In genomic region chrX:44997282-44997813, GRCh38 we compare ENCODE assay signal across 15 cellular contexts.
DNase-seq lines count a peak whose midpoint lies in the region; ATAC-seq and TF ChIP-seq lines count a peak whose summit lies in the region.
"Had no signal": no experiment of that assay in that cellular context is flagged by ENCODE, and none has a peak within 500 bp of the region (broad histone marks: within the 10 kb centered on the region; RNA-seq: fewer than 3 reads in every experiment).

No MANE protein-coding gene starts in this region.

- H3K27me3 ChIP-seq in neutrophil = no peaks in the 10 kb centered on the region

- peaks cover 42% of the 10 kb centered on the region for H3K4me1 Mint-ChIP-seq in activated T-helper 1 cell treated with anti-CD3 and anti-CD28 coated beads, Interleukin-12 subunit alpha, Interleukin-12 subunit beta, Interleukin-2, Interleukin-4 antibody, amounts not matched to agents 30 ng/mL and 10 ng/mL and 1 ng/mL, durations not matched to agents 14 hours and 24 hours and 36 hours (ENCODE audit: low read depth)

- no peaks in the 10 kb centered on the region for H3K27me3 Mint-ChIP-seq in activated T-helper 1 cell treated with anti-CD3 and anti-CD28 coated beads, Interleukin-12 subunit alpha, Interleukin-12 subunit beta, Interleukin-2, Interleukin-4 antibody, amounts not matched to agents 30 ng/mL and 10 ng/mL and 1 ng/mL, durations not matched to agents 14 hours and 24 hours and 36 hours (ENCODE audit: insufficient read depth)

- TF ChIP-seq CTCF in neutrophil (IDR thresholded peaks at IDR 0.05) = no peak

- no peak overlapping the region for H3K4me3 ChIP-seq in neutrophil (ENCODE audit: low read depth in 1 of 2, low read length in 1 of 2)
- H3K4me3 ChIP-seq: SK-N-MC had no signal

- H3K36me3 Mint-ChIP-seq in activated T-helper 1 cell treated with anti-CD3 and anti-CD28 coated beads, Interleukin-12 subunit alpha, Interleukin-12 subunit beta, Interleukin-2, Interleukin-4 antibody, amounts not matched to agents 30 ng/mL and 10 ng/mL and 1 ng/mL, durations not matched to agents 14 hours and 24 hours and 36 hours (ENCODE audit: low read depth) = peaks cover 22% of the 10 kb centered on the region

- intact Hi-C loops in activated T-helper 1 cell treated with anti-CD3 and anti-CD28 coated beads, Interleukin-12 subunit alpha, Interleukin-12 subunit beta, Interleukin-2, Interleukin-4 antibody, amounts not matched to agents 30 ng/mL and 10 ng/mL and 1 ng/mL, durations not matched to agents 14 hours and 24 hours and 36 hours (cut with micrococcal nuclease) = loop anchor here (5.0 kb wide), 2 partner anchors 70 to 125 kb away; partner anchors contain the start of gene KDM6A

- ATAC-seq in GM18867 (IDR thresholded peaks at IDR 0.05; ENCODE audit: unreplicated experiment) = peak; percentile 18
- no peak for ATAC-seq in HG03521 (IDR thresholded peaks at IDR 0.05; ENCODE audit: unreplicated experiment)

- peaks cover 26 to 28% of the 10 kb centered on the region in 2 experiments for H3K4me1 ChIP-seq in neutrophil (ENCODE audit: control insufficient read depth in 1 of 2, insufficient read depth in 1 of 2, low read depth in 1 of 2, low read length in 1 of 2)

- peak overlapping the region; percentile 57 for H3K4me3 Mint-ChIP-seq in activated T-helper 1 cell treated with anti-CD3 and anti-CD28 coated beads, Interleukin-12 subunit alpha, Interleukin-12 subunit beta, Interleukin-2, Interleukin-4 antibody, amounts not matched to agents 30 ng/mL and 10 ng/mL and 1 ng/mL, durations not matched to agents 14 hours and 24 hours and 36 hours
- H3K4me3 Mint-ChIP-seq: H9 had no signal

- peak overlapping the region; percentile 86 for H3K27ac Mint-ChIP-seq in activated T-helper 1 cell treated with anti-CD3 and anti-CD28 coated beads, Interleukin-12 subunit alpha, Interleukin-12 subunit beta, Interleukin-2, Interleukin-4 antibody, amounts not matched to agents 30 ng/mL and 10 ng/mL and 1 ng/mL, durations not matched to agents 14 hours and 24 hours and 36 hours

- no peaks in the 10 kb centered on the region for H3K36me3 ChIP-seq in neutrophil

- H3K27ac ChIP-seq in neutrophil = peak overlapping the region; percentile 36

- H3K9me3 Mint-ChIP-seq in activated T-helper 1 cell treated with anti-CD3 and anti-CD28 coated beads, Interleukin-12 subunit alpha, Interleukin-12 subunit beta, Interleukin-2, Interleukin-4 antibody, amounts not matched to agents 30 ng/mL and 10 ng/mL and 1 ng/mL, durations not matched to agents 14 hours and 24 hours and 36 hours = peaks cover 5% of the 10 kb centered on the region

- no peaks in the 10 kb centered on the region for H3K9me3 ChIP-seq in neutrophil

- peak; percentile 4 for DNase-seq in CMK (ENCODE audit: low read depth)
- no peak for DNase-seq in activated T-helper 1 cell treated with anti-CD3 and anti-CD28 coated beads, Interleukin-12 subunit alpha, Interleukin-12 subunit beta, Interleukin-2, Interleukin-4 antibody, amounts not matched to agents 30 ng/mL and 10 ng/mL and 1 ng/mL, durations not matched to agents 14 hours and 24 hours and 36 hours (ENCODE audit: low spot score)
- DNase-seq in NCI-H2081 treated with DMSO at 0.1 percent for 48 hours (lab: John Stamatoyannopoulos, UW) = no peak
- DNase-seq in HUDEP-2 (lab: John Stamatoyannopoulos, UW; ENCODE audit: unreplicated experiment in 76 of 76) = no peak
- DNase-seq: amniotic stem cell; dermis blood vessel endothelial cell; DMS 273 treated with DMSO at 0.1 percent for 48 hours; H9; midbrain; NCI-H146; stimulated activated CD4-positive, alpha-beta T cell treated with anti-CD3 and anti-CD28 coated beads, Interleukin-4, amount 100 ng/mL, for 1 hour had no signal
